Comparison of ENCODE assay signal across 11 cellular contexts in the genomic region with DNA sequence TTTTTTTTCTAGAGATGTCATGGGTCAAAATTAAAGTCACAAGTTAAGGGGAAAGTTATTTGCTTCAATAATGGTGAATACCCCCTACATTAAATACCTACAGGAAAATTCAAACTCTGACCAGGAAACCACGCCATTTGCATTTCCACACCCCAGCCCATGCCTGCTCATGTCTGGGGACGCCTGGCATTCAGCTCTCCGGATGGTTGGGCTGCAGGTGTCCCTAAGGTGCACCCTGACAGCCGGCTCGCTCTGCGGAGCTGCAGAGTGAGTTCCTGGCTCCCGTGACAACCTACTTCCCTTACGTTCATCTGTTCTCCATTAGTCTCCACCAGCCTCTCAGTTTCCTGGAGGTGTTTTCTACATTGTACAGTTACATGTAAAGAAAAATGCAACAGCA.
A peak's percentile ranks its signal among the peaks of the same experiment; 100 is the strongest.
DNase-seq lines count a peak whose midpoint lies in the region; ATAC-seq and TF ChIP-seq lines count a peak whose summit lies in the region.
"Had no signal": no experiment of that assay in that cellular context is flagged by ENCODE, and none has a peak within 500 bp of the region (broad histone marks: within the 10 kb centered on the region; RNA-seq: fewer than 3 reads in every experiment).

No MANE protein-coding gene starts in this region.

- H3K4me1 Mint-ChIP-seq in activated T-cell treated with anti-CD3 and anti-CD28 coated beads, Interleukin-2, amount 50 U/mL, for 24 hours (ENCODE audit: low read depth): no peaks in the 10 kb centered on the region
- H3K4me1 Mint-ChIP-seq: activated T-helper 17 cell treated with anti-CD3 and anti-CD28 coated beads, Interleukin-2, amount 50 U/mL, for 72 hours had no signal

- no peak for TF ChIP-seq CTCF in GM10248 (IDR thresholded peaks at IDR 0.05; ENCODE audit: control extremely low read depth, extremely low read depth, low read depth, missing control alignments)
- TF ChIP-seq CTCF in epithelial cell of esophagus (IDR thresholded peaks at IDR 0.05; ENCODE audit: insufficient read depth, low read depth, low read length, missing control alignments): no peak

- DNase-seq in GM10248 (ENCODE audit: extremely low spot score): peak; percentile 33
- DNase-seq in epithelial cell of esophagus (ENCODE audit: low read depth): peak; percentile 10
- no peak for DNase-seq in dedifferentiated amniotic fluid mesenchymal stem cell (ENCODE audit: extremely low spot score)
- no peak for DNase-seq in D341Med (ENCODE audit: low spot score)
- DNase-seq in activated T-cell treated with anti-CD3 and anti-CD28 coated beads, Interleukin-2, amount 50 U/mL, for 24 hours: no peak
- DNase-seq: substantia nigra, T-helper 2 cell had no signal

- ATAC-seq in GM21367 (IDR thresholded peaks at IDR 0.05; ENCODE audit: unreplicated experiment): peak; percentile 88
- peak; percentile 69 for ATAC-seq in HG03342 (IDR thresholded peaks at IDR 0.05; ENCODE audit: unreplicated experiment)
- no peak for ATAC-seq in HG02884 (IDR thresholded peaks at IDR 0.05; ENCODE audit: unreplicated experiment)
- ATAC-seq: activated T-helper 17 cell treated with anti-CD3 and anti-CD28 coated beads, Interleukin-2, amount 50 U/mL, for 72 hours had no signal

- H3K4me3 Mint-ChIP-seq in activated T-cell treated with anti-CD3 and anti-CD28 coated beads, Interleukin-2, amount 50 U/mL, for 24 hours: no peak overlapping the region
- H3K4me3 Mint-ChIP-seq: activated T-helper 17 cell treated with anti-CD3 and anti-CD28 coated beads, Interleukin-2, amount 50 U/mL, for 72 hours had no signal

- H3K27ac Mint-ChIP-seq in activated T-cell treated with anti-CD3 and anti-CD28 coated beads, Interleukin-2, amount 50 U/mL, for 24 hours: no peak overlapping the region
- H3K27ac Mint-ChIP-seq: activated T-helper 17 cell treated with anti-CD3 and anti-CD28 coated beads, Interleukin-2, amount 50 U/mL, for 72 hours had no signal

- H3K36me3 Mint-ChIP-seq in activated T-cell treated with anti-CD3 and anti-CD28 coated beads, Interleukin-2, amount 50 U/mL, for 24 hours (ENCODE audit: low read depth): peaks cover 20% of the 10 kb centered on the region

- CTCF ChIA-PET in GM10248 (lab: Yijun Ruan, JAX): interaction anchor here (3.2 kb wide), 1 partner anchor 10 kb away, joined by 13 read pairs; no protein-coding TSS in a partner anchor

- no peak overlapping the region for H3K4me3 ChIP-seq in epithelial cell of esophagus (ENCODE audit: low read length)

- no peaks in the 10 kb centered on the region for H3K27me3 Mint-ChIP-seq in activated T-cell treated with anti-CD3 and anti-CD28 coated beads, Interleukin-2, amount 50 U/mL, for 24 hours
- H3K27me3 Mint-ChIP-seq: activated T-helper 17 cell treated with anti-CD3 and anti-CD28 coated beads, Interleukin-2, amount 50 U/mL, for 72 hours had no signal

- H3K9me3 Mint-ChIP-seq in activated T-cell treated with anti-CD3 and anti-CD28 coated beads, Interleukin-2, amount 50 U/mL, for 24 hours: peaks cover 2% of the 10 kb centered on the region

- POLR2A ChIA-PET in GM10248 (lab: Yijun Ruan, JAX): no interaction called here

Comparison
In these comparisons a context has a peak if more than half of its experiments do, and no peak if none do; other contexts are left out.
1. DNase-seq: peak in GM10248 (single experiment) and epithelial cell of esophagus (single experiment); none in dedifferentiated amniotic fluid mesenchymal stem cell (single experiment), D341Med (single experiment) and activated T-cell treated with anti-CD3 and anti-CD28 coated beads, Interleukin-2, amount 50 U/mL, for 24 hours (single experiment).